ENCODE assay signal across 26 cellular contexts in genomic region chr13:67620665-67621064, GRCh38.
DNase-seq lines count a peak whose midpoint lies in the region; TF ChIP-seq lines count a peak whose summit lies in the region.
"Had no signal": no experiment of that assay in that cellular context is flagged by ENCODE, and none has a peak within 500 bp of the region (broad histone marks: within the 10 kb centered on the region; RNA-seq: fewer than 3 reads in every experiment).

No MANE protein-coding gene starts in this region.

- H3K79me2 ChIP-seq in ACC112 (ENCODE audit: control insufficient read depth, insufficient read depth, low read length, unreplicated experiment) = no peaks in the 10 kb centered on the region
- no peaks in the 10 kb centered on the region for H3K79me2 ChIP-seq in OCI-LY3 (ENCODE audit: low read length)

- no CpG with 5 or more reads among the region's 3 CpGs for whole genome bisulfite sequencing in mesodermal cell (ENCODE audit: insufficient coverage in 2 of 2), 2 experiments

- no peak overlapping the region for H2AFZ ChIP-seq in ACC112 (ENCODE audit: low read length, unreplicated experiment)
- 0 out of 2 replicates have a peak overlapping the region, but pooled peaks have one; percentile 18 for H2AFZ ChIP-seq in OCI-LY3 (ENCODE audit: low read depth, low read length)

- H3K4me1 ChIP-seq in ACC112 (ENCODE audit: control insufficient read depth, insufficient read depth, low read length, unreplicated experiment) = peaks cover 12% of the 10 kb centered on the region
- no peaks in the 10 kb centered on the region for H3K4me1 ChIP-seq in OCI-LY3 (ENCODE audit: low read length)
- peaks cover 12% of the 10 kb centered on the region for H3K4me1 ChIP-seq in mesodermal cell (ENCODE audit: control insufficient read depth, insufficient read depth, low read length, poor library complexity, severe bottlenecking)
- no peaks in the 10 kb centered on the region for H3K4me1 ChIP-seq in Caco-2
- H3K4me1 ChIP-seq: ascending aorta, gastrocnemius medialis, lower lobe of right lung, sigmoid colon, transverse colon had no signal

- H4K20me1 ChIP-seq in OCI-LY3 (ENCODE audit: insufficient read depth, low read length) = no peaks in the 10 kb centered on the region
- H4K20me1 ChIP-seq: BLaER1 treated with 17β-estradiol and CSF1 and Interleukin-3, amounts not matched to agents 10 nM and 100 nM had no signal

- no peaks in the 10 kb centered on the region for H3K27me3 Mint-ChIP-seq in activated CD4-positive, alpha-beta T cell treated with anti-CD3 and anti-CD28 coated beads, Interleukin-2, amount 10 ng/mL, durations not matched to agents 7 days and 5 days
- H3K27me3 Mint-ChIP-seq in Caco-2 (ENCODE audit: insufficient read depth, unreplicated experiment) = no peaks in the 10 kb centered on the region
- H3K27me3 Mint-ChIP-seq: activated naive CD4-positive, alpha-beta T cell treated with anti-CD3 and anti-CD28 coated beads, Interleukin-2, amount 50 U/mL, for 24 hours had no signal

- BruUV-seq in Caco-2 (replicated peaks; lab: Mats Ljungman, UMichigan) = no TSS peak

- H3K36me3 Mint-ChIP-seq in activated CD4-positive, alpha-beta T cell treated with anti-CD3 and anti-CD28 coated beads, Interleukin-2, amount 10 ng/mL, durations not matched to agents 7 days and 5 days (ENCODE audit: low read depth) = no peaks in the 10 kb centered on the region
- no peaks in the 10 kb centered on the region for H3K36me3 Mint-ChIP-seq in Caco-2 (ENCODE audit: insufficient read depth, unreplicated experiment)
- H3K36me3 Mint-ChIP-seq: activated naive CD4-positive, alpha-beta T cell treated with anti-CD3 and anti-CD28 coated beads, Interleukin-2, amount 50 U/mL, for 24 hours had no signal

- H3K27me3 ChIP-seq in ACC112 (ENCODE audit: insufficient read depth, low read length) = no peaks in the 10 kb centered on the region
- H3K27me3 ChIP-seq in OCI-LY3 (ENCODE audit: low read depth, low read length) = no peaks in the 10 kb centered on the region
- no peaks in the 10 kb centered on the region for H3K27me3 ChIP-seq in Caco-2 (replicated peaks; ENCODE audit: control insufficient read depth, insufficient read depth, low read length)
- H3K27me3 ChIP-seq: ascending aorta; BLaER1 treated with 17β-estradiol and CSF1 and Interleukin-3, amounts not matched to agents 10 nM and 100 nM; gastrocnemius medialis; sigmoid colon; transverse colon had no signal

- peaks cover 7% of the 10 kb centered on the region for H3K9me3 Mint-ChIP-seq in activated CD4-positive, alpha-beta T cell treated with anti-CD3 and anti-CD28 coated beads, Interleukin-2, amount 10 ng/mL, durations not matched to agents 7 days and 5 days
- no peaks in the 10 kb centered on the region for H3K9me3 Mint-ChIP-seq in Caco-2 (ENCODE audit: unreplicated experiment)
- H3K9me3 Mint-ChIP-seq: activated naive CD4-positive, alpha-beta T cell treated with anti-CD3 and anti-CD28 coated beads, Interleukin-2, amount 50 U/mL, for 24 hours had no signal

- DNase-seq in choroid plexus epithelial cell (ENCODE audit: low read depth) = peak; percentile 61
- DNase-seq in activated CD4-positive, alpha-beta T cell treated with anti-CD3 and anti-CD28 coated beads, Interleukin-2, amount 10 ng/mL, durations not matched to agents 7 days and 5 days = no peak
- DNase-seq in Caco-2 = no peak
- DNase-seq in NK-92 treated with Interleukin-12 subunit alpha and Interleukin-12 subunit beta, amount 100 ng/mL, for 24 hours (lab: John Stamatoyannopoulos, UW) = no peak
- DNase-seq in NCI-H1092 treated with DMSO at 0.1 percent for 48 hours (lab: John Stamatoyannopoulos, UW) = no peak
- DNase-seq: 8988T; cerebellar nuclear complex; effector CD8-positive, alpha-beta T cell; erythroblast; gastrocnemius medialis; HFFc6; islet precursor cell; lower lobe of right lung; NCI-H2029 treated with DMSO at 0.1 percent for 48 hours; NCI-H2227 treated with DMSO at 0.1 percent for 48 hours; NCI-H748 treated with DMSO at 0.1 percent for 48 hours; posterior cingulate gyrus; sigmoid colon; transverse colon had no signal

- H3K36me3 ChIP-seq in ACC112 (ENCODE audit: insufficient read depth, low read length) (no peaks in the 10 kb centered on the region), OCI-LY3 (replicated peaks; ENCODE audit: low read depth, low read length) (no peaks in the 10 kb centered on the region), mesodermal cell (ENCODE audit: control insufficient read depth, insufficient read depth, low read length) (no peaks in the 10 kb centered on the region), Caco-2 (ENCODE audit: control insufficient read depth, insufficient read depth, low read length) (no peaks in the 10 kb centered on the region)
- H3K36me3 ChIP-seq: ascending aorta; BLaER1 treated with 17β-estradiol and CSF1 and Interleukin-3, amounts not matched to agents 10 nM and 100 nM; gastrocnemius medialis; lower lobe of right lung; sigmoid colon; transverse colon had no signal

- H3K27ac Mint-ChIP-seq in activated CD4-positive, alpha-beta T cell treated with anti-CD3 and anti-CD28 coated beads, Interleukin-2, amount 10 ng/mL, durations not matched to agents 7 days and 5 days = no peak overlapping the region
- no peak overlapping the region for H3K27ac Mint-ChIP-seq in Caco-2 (ENCODE audit: unreplicated experiment)
- H3K27ac Mint-ChIP-seq: activated naive CD4-positive, alpha-beta T cell treated with anti-CD3 and anti-CD28 coated beads, Interleukin-2, amount 50 U/mL, for 24 hours; activated T-helper 1 cell treated with anti-CD3 and anti-CD28 coated beads, Interleukin-12 subunit alpha, Interleukin-12 subunit beta, Interleukin-2, Interleukin-4 antibody, amounts not matched to agents 30 ng/mL and 10 ng/mL and 1 ng/mL, durations not matched to agents 14 hours and 24 hours and 36 hours; HFFc6 had no signal

- no peak overlapping the region for H3K4me2 ChIP-seq in OCI-LY3 (ENCODE audit: low read length)

- no peak overlapping the region for H3K9ac ChIP-seq in OCI-LY3 (ENCODE audit: low read length)
- H3K9ac ChIP-seq: BLaER1 treated with 17β-estradiol and CSF1 and Interleukin-3, amounts not matched to agents 10 nM and 100 nM had no signal

- CTCF ChIA-PET in activated CD4-positive, alpha-beta T cell treated with anti-CD3 and anti-CD28 coated beads, Interleukin-2, amount 10 ng/mL, durations not matched to agents 7 days and 5 days (lab: Charles Lee) = no interaction called here
- CTCF ChIA-PET in Caco-2 (lab: Charles Lee) = no interaction called here

- intact Hi-C loops in Caco-2 (cut with micrococcal nuclease; ENCODE audit: unreplicated experiment) = no loop called here

- TF ChIP-seq CTCF in OCI-LY3 (IDR thresholded peaks at IDR 0.05; ENCODE audit: low read depth, low read length) (no peak), choroid plexus epithelial cell (conservative IDR thresholded peaks at IDR 0.05; ENCODE audit: low read depth, low read length) (no peak), Caco-2 (IDR thresholded peaks at IDR 0.05; ENCODE audit: insufficient read depth in 1 of 2, low read depth in 1 of 2, low read length in 1 of 2, severe bottlenecking in 1 of 2, unreplicated experiment in 1 of 2) (no peak)

- H3K9me3 ChIP-seq in OCI-LY3 (ENCODE audit: insufficient read depth, low read length) = no peaks in the 10 kb centered on the region
- H3K9me3 ChIP-seq in mesodermal cell (ENCODE audit: control insufficient read depth, low read length) = no peaks in the 10 kb centered on the region
- H3K9me3 ChIP-seq in Caco-2 = no peaks in the 10 kb centered on the region
- H3K9me3 ChIP-seq: ascending aorta; BLaER1 treated with 17β-estradiol and CSF1 and Interleukin-3, amounts not matched to agents 10 nM and 100 nM; gastrocnemius medialis; lower lobe of right lung; sigmoid colon; transverse colon had no signal

- H3K4me3 ChIP-seq in ACC112 (ENCODE audit: low read depth, low read length) (peak overlapping the region; percentile 39), OCI-LY3 (ENCODE audit: low read length) (no peak overlapping the region), choroid plexus epithelial cell (ENCODE audit: low read depth, low read length) (no peak overlapping the region), mesodermal cell (ENCODE audit: extremely low read depth, insufficient read depth, low read length, poor library complexity, severe bottlenecking) (no peak overlapping the region), Caco-2 (ENCODE audit: low read depth, low read length) (no peak overlapping the region)
- H3K4me3 ChIP-seq: ascending aorta; BLaER1 treated with 17β-estradiol and CSF1 and Interleukin-3, amounts not matched to agents 10 nM and 100 nM; gastrocnemius medialis; lower lobe of right lung; sigmoid colon; transverse colon had no signal

- H3K4me3 Mint-ChIP-seq in activated CD4-positive, alpha-beta T cell treated with anti-CD3 and anti-CD28 coated beads, Interleukin-2, amount 10 ng/mL, durations not matched to agents 7 days and 5 days = no peak overlapping the region
- no peak overlapping the region for H3K4me3 Mint-ChIP-seq in Caco-2 (ENCODE audit: unreplicated experiment)
- H3K4me3 Mint-ChIP-seq: activated naive CD4-positive, alpha-beta T cell treated with anti-CD3 and anti-CD28 coated beads, Interleukin-2, amount 50 U/mL, for 24 hours; activated T-helper 1 cell treated with anti-CD3 and anti-CD28 coated beads, Interleukin-12 subunit alpha, Interleukin-12 subunit beta, Interleukin-2, Interleukin-4 antibody, amounts not matched to agents 30 ng/mL and 10 ng/mL and 1 ng/mL, durations not matched to agents 14 hours and 24 hours and 36 hours; HFFc6 had no signal

- POLR2A ChIA-PET in activated CD4-positive, alpha-beta T cell treated with anti-CD3 and anti-CD28 coated beads, Interleukin-2, amount 10 ng/mL, durations not matched to agents 7 days and 5 days (lab: Charles Lee) = no interaction called here
- POLR2A ChIA-PET in Caco-2 (lab: Charles Lee) = no interaction called here

- peak overlapping the region; percentile 81 for H3K27ac ChIP-seq in ACC112 (ENCODE audit: low read depth, low read length)
- H3K27ac ChIP-seq in OCI-LY3 (ENCODE audit: low read length) = no peak overlapping the region
- peak overlapping the region; percentile 55 for H3K27ac ChIP-seq in mesodermal cell (ENCODE audit: low read depth, low read length, severe bottlenecking)
- H3K27ac ChIP-seq: ascending aorta, gastrocnemius medialis, lower lobe of right lung, sigmoid colon, transverse colon had no signal

- H3K4me1 Mint-ChIP-seq in activated CD4-positive, alpha-beta T cell treated with anti-CD3 and anti-CD28 coated beads, Interleukin-2, amount 10 ng/mL, durations not matched to agents 7 days and 5 days = no peaks in the 10 kb centered on the region
- H3K4me1 Mint-ChIP-seq in Caco-2 (ENCODE audit: low read depth, unreplicated experiment) = no peaks in the 10 kb centered on the region
- H3K4me1 Mint-ChIP-seq: activated naive CD4-positive, alpha-beta T cell treated with anti-CD3 and anti-CD28 coated beads, Interleukin-2, amount 50 U/mL, for 24 hours had no signal
